Comparison of ENCODE assay signal across 22 cellular contexts in the genomic region with DNA sequence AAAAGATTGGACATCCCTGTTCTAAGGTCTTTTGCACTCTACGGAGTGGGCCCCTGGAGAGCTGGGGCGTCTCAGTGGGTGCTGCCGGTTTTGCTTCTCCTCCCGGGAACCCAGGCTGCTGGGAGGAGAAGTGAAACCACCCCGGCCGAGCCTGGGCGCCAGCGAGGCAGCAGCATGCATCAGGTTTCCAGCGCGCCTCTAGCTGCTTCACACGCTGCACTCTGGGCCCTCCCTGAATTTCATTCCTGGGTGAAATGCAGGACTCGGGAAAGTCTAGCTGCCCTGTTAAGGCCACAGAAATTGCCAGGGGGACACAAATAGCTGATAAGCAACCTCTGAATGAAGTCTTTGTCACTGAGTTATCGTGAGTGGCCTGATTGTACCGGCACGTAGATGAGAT.
DNase-seq lines count a peak whose midpoint lies in the region; ATAC-seq, FAIRE-seq and TF ChIP-seq lines count a peak whose summit lies in the region.
"Had no signal": no experiment of that assay in that cellular context is flagged by ENCODE, and none has a peak within 500 bp of the region (broad histone marks: within the 10 kb centered on the region; RNA-seq: fewer than 3 reads in every experiment).

No MANE protein-coding gene starts in this region.

- no TSS peak for BruUV-seq in HepG2 (replicated peaks; lab: Mats Ljungman, UMichigan)

- no peak for TF ChIP-seq POLR2A in right lobe of liver (IDR thresholded peaks at IDR 0.05)
- no peak for TF ChIP-seq POLR2A in HepG2 (IDR thresholded peaks at IDR 0.05; ENCODE audit: insufficient read depth in 1 of 2, low read depth in 2 of 2, low read length in 2 of 2)

- no peak for DNase-seq in right lobe of liver
- no peak for DNase-seq in HepG2 (ENCODE audit: low spot score)
- peak; percentile 64 for DNase-seq in NOMO-1 treated with DMSO at 0.1 percent for 48 hours (lab: John Stamatoyannopoulos, UW; ENCODE audit: unreplicated experiment)
- DNase-seq in globus pallidus (ENCODE audit: low spot score): peak; percentile 19
- DNase-seq in Kasumi-1 (lab: John Stamatoyannopoulos, UW): no peak
- DNase-seq in frontal cortex (ENCODE audit: low spot score in 2 of 2): no peak
- no peak for DNase-seq in DMS79 (lab: John Stamatoyannopoulos, UW)
- DNase-seq: activated naive CD8-positive, alpha-beta T cell treated with anti-CD3 and anti-CD28 coated beads for 36 hours; activated T-cell treated with anti-CD3 and anti-CD28 coated beads, Interleukin-2, amount 50 U/mL, for 1 hour; HCEC 1CT; NCI-H1092 treated with DMSO at 0.1 percent for 48 hours; NCI-H524 treated with DMSO at 0.1 percent for 48 hours; stimulated activated naive CD4-positive, alpha-beta T cell; trophoblast cell had no signal

- H3K9me3 ChIP-seq in right lobe of liver: no peaks in the 10 kb centered on the region
- H3K9me3 ChIP-seq in HepG2 (ENCODE audit: low read length): no peaks in the 10 kb centered on the region
- H3K9me3 ChIP-seq: body of pancreas, gastrocnemius medialis, Peyer's patch had no signal

- no peak for TF ChIP-seq EP300 in HepG2 (IDR thresholded peaks at IDR 0.05; ENCODE audit: low read depth in 2 of 2, low read length in 2 of 2)
- no peak for TF ChIP-seq EP300 in HepG2 (CRISPR knock-in tag; IDR thresholded peaks at IDR 0.05; ENCODE audit: borderline replicate concordance)

- no peak overlapping the region for H3K4me2 ChIP-seq in HepG2 (ENCODE audit: low read depth, low read length)

- H3K9ac ChIP-seq in HepG2 (ENCODE audit: insufficient read depth, low read depth, low read length): no peak overlapping the region

- H3K27me3 ChIP-seq in right lobe of liver: no peaks in the 10 kb centered on the region
- H3K27me3 ChIP-seq in HepG2 (ENCODE audit: control insufficient read depth in 1 of 2, insufficient read depth in 2 of 2, low read length in 2 of 2): no peaks in the 10 kb centered on the region
- H3K27me3 ChIP-seq: body of pancreas, gastrocnemius medialis, Peyer's patch had no signal

- H3K36me3 ChIP-seq in right lobe of liver (peaks cover 0 to 65% (median 18%) of the 10 kb centered on the region in 4 donors), HepG2 (replicated peaks in 1 of 2; ENCODE audit: control insufficient read depth in 1 of 2, insufficient read depth in 2 of 2, low read length in 2 of 2) (peaks cover 38 to 79% of the 10 kb centered on the region in 2 experiments)

- H4K20me1 ChIP-seq in HepG2 (ENCODE audit: insufficient read depth, low read length): no peaks in the 10 kb centered on the region

- H3K4me1 ChIP-seq in right lobe of liver (no peaks in the 10 kb centered on the region), HepG2 (ENCODE audit: insufficient read depth, low read length) (no peaks in the 10 kb centered on the region)
- H3K4me1 ChIP-seq: body of pancreas, gastrocnemius medialis, Peyer's patch had no signal

- TF ChIP-seq CTCF in right lobe of liver (IDR thresholded peaks at IDR 0.05): no peak
- TF ChIP-seq CTCF in HepG2 (CRISPR knock-in tag; IDR thresholded peaks at IDR 0.05): no peak

- no peaks in the 10 kb centered on the region for H3K79me2 ChIP-seq in HepG2 (ENCODE audit: insufficient read depth, low read length)

- no peak for TF ChIP-seq RAD21 in HepG2 (CRISPR knock-in tag; IDR thresholded peaks at IDR 0.05)

- H3K4me3 ChIP-seq in right lobe of liver: no peak overlapping the region
- H3K4me3 ChIP-seq in HepG2 (replicated peaks in 1 of 3; ENCODE audit: insufficient read depth in 1 of 3, low read depth in 2 of 3, low read length in 3 of 3): no peak overlapping the region
- H3K4me3 ChIP-seq: body of pancreas, coronary artery, gastrocnemius medialis, K562, Peyer's patch had no signal

- in situ Hi-C loops in HepG2 (cut with HindIII; ENCODE audit: extremely low pct_ligation_motif_present, low pct_unique_long_range_greater_than_20kb): no loop called here

- H2AFZ ChIP-seq in HepG2 (ENCODE audit: low read length): no peak overlapping the region

- ATAC-seq in right lobe of liver (peak; percentile 33 to 70 (median 42)), HepG2 (no peak), GM18498 (IDR thresholded peaks at IDR 0.05; ENCODE audit: unreplicated experiment) (no peak)
- ATAC-seq: body of pancreas, gastrocnemius medialis, K562, left colon, right cardiac atrium had no signal

- CTCF ChIA-PET in HepG2 (lab: Yijun Ruan, JAX; ENCODE audit: low intra/inter-chr PET ratio, low total read pairs): no interaction called here

- WGBS in right lobe of liver (ENCODE audit: insufficient coverage, low coverage, low lambda C conversion rate, missing lambda C conversion rate): 60% methylated on average over 2 of the region's 15 CpGs
- 91% methylated on average over 9 of the region's 15 CpGs for WGBS in HepG2 (ENCODE audit: low lambda C conversion rate)

- H3K27ac ChIP-seq in right lobe of liver (no peak overlapping the region), HepG2 (ENCODE audit: extremely low read length, insufficient read depth, low read length) (no peak overlapping the region)
- H3K27ac ChIP-seq: body of pancreas, coronary artery, gastrocnemius medialis, Peyer's patch had no signal

- intact Hi-C loops in right lobe of liver (cut with DNase I) (no loop called here), HepG2 (cut with micrococcal nuclease; ENCODE audit: unreplicated experiment) (no loop called here)

- POLR2A ChIA-PET in HepG2 (lab: Yijun Ruan, JAX): no interaction called here

- FAIRE-seq in HepG2 (lab: Jason Lieb, UNC): no peak
- FAIRE-seq in frontal cortex (lab: Jason Lieb, UNC): no peak
- FAIRE-seq: K562 had no signal

TF ChIP-seq in HepG2, 621 proteins besides CTCF, POLR2A, EP300 and RAD21 (continues in another document):
- TF ChIP-seq ZNF850 (CRISPR knock-in tag; conservative IDR thresholded peaks at IDR 0.05): no peak
- TF ChIP-seq ZNF777 (CRISPR knock-in tag; IDR thresholded peaks at IDR 0.05): no peak
- TF ChIP-seq, protein P1, sequence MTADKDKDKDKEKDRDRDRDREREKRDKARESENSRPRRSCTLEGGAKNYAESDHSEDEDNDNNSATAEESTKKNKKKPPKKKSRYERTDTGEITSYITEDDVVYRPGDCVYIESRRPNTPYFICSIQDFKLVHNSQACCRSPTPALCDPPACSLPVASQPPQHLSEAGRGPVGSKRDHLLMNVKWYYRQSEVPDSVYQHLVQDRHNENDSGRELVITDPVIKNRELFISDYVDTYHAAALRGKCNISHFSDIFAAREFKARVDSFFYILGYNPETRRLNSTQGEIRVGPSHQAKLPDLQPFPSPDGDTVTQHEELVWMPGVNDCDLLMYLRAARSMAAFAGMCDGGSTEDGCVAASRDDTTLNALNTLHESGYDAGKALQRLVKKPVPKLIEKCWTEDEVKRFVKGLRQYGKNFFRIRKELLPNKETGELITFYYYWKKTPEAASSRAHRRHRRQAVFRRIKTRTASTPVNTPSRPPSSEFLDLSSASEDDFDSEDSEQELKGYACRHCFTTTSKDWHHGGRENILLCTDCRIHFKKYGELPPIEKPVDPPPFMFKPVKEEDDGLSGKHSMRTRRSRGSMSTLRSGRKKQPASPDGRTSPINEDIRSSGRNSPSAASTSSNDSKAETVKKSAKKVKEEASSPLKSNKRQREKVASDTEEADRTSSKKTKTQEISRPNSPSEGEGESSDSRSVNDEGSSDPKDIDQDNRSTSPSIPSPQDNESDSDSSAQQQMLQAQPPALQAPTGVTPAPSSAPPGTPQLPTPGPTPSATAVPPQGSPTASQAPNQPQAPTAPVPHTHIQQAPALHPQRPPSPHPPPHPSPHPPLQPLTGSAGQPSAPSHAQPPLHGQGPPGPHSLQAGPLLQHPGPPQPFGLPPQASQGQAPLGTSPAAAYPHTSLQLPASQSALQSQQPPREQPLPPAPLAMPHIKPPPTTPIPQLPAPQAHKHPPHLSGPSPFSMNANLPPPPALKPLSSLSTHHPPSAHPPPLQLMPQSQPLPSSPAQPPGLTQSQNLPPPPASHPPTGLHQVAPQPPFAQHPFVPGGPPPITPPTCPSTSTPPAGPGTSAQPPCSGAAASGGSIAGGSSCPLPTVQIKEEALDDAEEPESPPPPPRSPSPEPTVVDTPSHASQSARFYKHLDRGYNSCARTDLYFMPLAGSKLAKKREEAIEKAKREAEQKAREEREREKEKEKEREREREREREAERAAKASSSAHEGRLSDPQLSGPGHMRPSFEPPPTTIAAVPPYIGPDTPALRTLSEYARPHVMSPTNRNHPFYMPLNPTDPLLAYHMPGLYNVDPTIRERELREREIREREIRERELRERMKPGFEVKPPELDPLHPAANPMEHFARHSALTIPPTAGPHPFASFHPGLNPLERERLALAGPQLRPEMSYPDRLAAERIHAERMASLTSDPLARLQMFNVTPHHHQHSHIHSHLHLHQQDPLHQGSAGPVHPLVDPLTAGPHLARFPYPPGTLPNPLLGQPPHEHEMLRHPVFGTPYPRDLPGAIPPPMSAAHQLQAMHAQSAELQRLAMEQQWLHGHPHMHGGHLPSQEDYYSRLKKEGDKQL (CRISPR knock-in tag; IDR thresholded peaks at IDR 0.05; ENCODE audit: low read depth): no peak
- TF ChIP-seq, protein P2, sequence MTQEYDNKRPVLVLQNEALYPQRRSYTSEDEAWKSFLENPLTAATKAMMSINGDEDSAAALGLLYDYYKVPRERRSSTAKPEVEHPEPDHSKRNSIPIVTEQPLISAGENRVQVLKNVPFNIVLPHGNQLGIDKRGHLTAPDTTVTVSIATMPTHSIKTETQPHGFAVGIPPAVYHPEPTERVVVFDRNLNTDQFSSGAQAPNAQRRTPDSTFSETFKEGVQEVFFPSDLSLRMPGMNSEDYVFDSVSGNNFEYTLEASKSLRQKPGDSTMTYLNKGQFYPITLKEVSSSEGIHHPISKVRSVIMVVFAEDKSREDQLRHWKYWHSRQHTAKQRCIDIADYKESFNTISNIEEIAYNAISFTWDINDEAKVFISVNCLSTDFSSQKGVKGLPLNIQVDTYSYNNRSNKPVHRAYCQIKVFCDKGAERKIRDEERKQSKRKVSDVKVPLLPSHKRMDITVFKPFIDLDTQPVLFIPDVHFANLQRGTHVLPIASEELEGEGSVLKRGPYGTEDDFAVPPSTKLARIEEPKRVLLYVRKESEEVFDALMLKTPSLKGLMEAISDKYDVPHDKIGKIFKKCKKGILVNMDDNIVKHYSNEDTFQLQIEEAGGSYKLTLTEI (CRISPR knock-in tag; conservative IDR thresholded peaks at IDR 0.05): no peak
- TF ChIP-seq ZNF446 (CRISPR knock-in tag; IDR thresholded peaks at IDR 0.05): no peak
- no peak for TF ChIP-seq FLYWCH1 (CRISPR knock-in tag; IDR thresholded peaks at IDR 0.05)
- TF ChIP-seq ZNF329 (CRISPR knock-in tag; IDR thresholded peaks at IDR 0.05; ENCODE audit: low read depth): no peak
- TF ChIP-seq ZBTB8A (CRISPR knock-in tag; IDR thresholded peaks at IDR 0.05; ENCODE audit: borderline replicate concordance, low read depth): no peak
- TF ChIP-seq TGIF2 (CRISPR knock-in tag; IDR thresholded peaks at IDR 0.05): no peak
- no peak for TF ChIP-seq ZNF674 (CRISPR knock-in tag; IDR thresholded peaks at IDR 0.05; ENCODE audit: low read depth)

Comparison
In these comparisons a context has a peak if more than half of its experiments do, and no peak if none do; other contexts are left out.
1. ATAC-seq: peak in right lobe of liver (4 of 4); none in HepG2 (single experiment) and GM18498 (single experiment).
2. DNase-seq: peak in NOMO-1 treated with DMSO at 0.1 percent for 48 hours (single experiment) and globus pallidus (single experiment); none in right lobe of liver (0 of 3), HepG2 (single experiment), Kasumi-1 (0 of 2), frontal cortex (0 of 2) and DMS79 (single experiment).